37 cellular contexts compared by ENCODE assay signal in genomic region chr10:48957361-48957760, GRCh38. TPM values are rescaled to one million over a fixed set of nuclear protein-coding genes. Genes with fewer than 3 reads are reported as not detected.
"Had no signal": no experiment of that assay in that cellular context is flagged by ENCODE, and none has a peak within 500 bp of the region (broad histone marks: within the 10 kb centered on the region; RNA-seq: fewer than 3 reads in every experiment).

No MANE protein-coding gene starts in this region.

- H3K9me3 ChIP-seq: body of pancreas, breast epithelium had no signal

- H3K27ac Mint-ChIP-seq: activated B cell treated with CpG ODN at 0.5 μM for 24 hours; activated CD4-positive, alpha-beta memory T cell treated with anti-CD3 and anti-CD28 coated beads, Interleukin-2, amount 10 ng/mL, durations not matched to agents 7 days and 5 days; activated CD4-positive, alpha-beta T cell treated with anti-CD3 and anti-CD28 coated beads for 36 hours; activated CD4-positive, alpha-beta T cell treated with anti-CD3 and anti-CD28 coated beads, Interleukin-2, amount 10 ng/mL, durations not matched to agents 7 days and 5 days; activated CD8-positive, alpha-beta memory T cell treated with anti-CD3 and anti-CD28 coated beads, Interleukin-2, amount 10 ng/mL, durations not matched to agents 7 days and 5 days; activated CD8-positive, alpha-beta T cell treated with anti-CD3 and anti-CD28 coated beads, Interleukin-2, amount 10 ng/mL, durations not matched to agents 7 days and 5 days; activated naive CD4-positive, alpha-beta T cell treated with anti-CD3 and anti-CD28 coated beads, Interleukin-2, amount 10 ng/mL, durations not matched to agents 7 days and 5 days; activated naive CD4-positive, alpha-beta T cell treated with anti-CD3 and anti-CD28 coated beads, Interleukin-2, amount 50 U/mL, for 24 hours; activated naive CD8-positive, alpha-beta T cell; activated naive CD8-positive, alpha-beta T cell treated with anti-CD3 and anti-CD28 coated beads, Interleukin-2, amount 10 ng/mL, durations not matched to agents 7 days and 5 days; activated naive CD8-positive, alpha-beta T cell treated with anti-CD3 and anti-CD28 coated beads, Interleukin-2, amount 50 U/mL, for 24 hours; activated T-cell treated with anti-CD3 and anti-CD28 coated beads, Interleukin-2, amount 50 U/mL, for 24 hours; activated T-helper 2 cell treated with anti-CD3 and anti-CD28 coated beads, Interferon-gamma antibody, Interleukin-2, Interleukin-4, amounts not matched to agents 10 μg/mL and 5 μg/mL and 100 μg/mL, durations not matched to agents 14 hours and 24 hours and 36 hours; T-helper 1 cell treated with Interleukin-12 subunit alpha and Interleukin-12 subunit beta and Interleukin-4 antibody, amounts not matched to agents 30 μg/mL and 1 μg/mL, for 36 hours; T-helper 2 cell treated with Interferon-gamma antibody and Interleukin-4, amounts not matched to agents 5 μg/mL and 100 μg/mL, for 36 hours had no signal

- H3K27me3 Mint-ChIP-seq: activated B cell treated with CpG ODN at 0.5 μM for 24 hours; activated CD4-positive, alpha-beta T cell treated with anti-CD3 and anti-CD28 coated beads for 36 hours; activated naive CD4-positive, alpha-beta T cell treated with anti-CD3 and anti-CD28 coated beads, Interleukin-2, amount 10 ng/mL, durations not matched to agents 7 days and 5 days; activated naive CD4-positive, alpha-beta T cell treated with anti-CD3 and anti-CD28 coated beads, Interleukin-2, amount 50 U/mL, for 24 hours; activated naive CD8-positive, alpha-beta T cell; activated naive CD8-positive, alpha-beta T cell treated with anti-CD3 and anti-CD28 coated beads, Interleukin-2, amount 50 U/mL, for 24 hours had no signal

- DNase-seq: activated B cell treated with CpG ODN at 0.5 μM for 24 hours; activated CD4-positive, alpha-beta memory T cell treated with anti-CD3 and anti-CD28 coated beads, Interleukin-2, amount 10 ng/mL, durations not matched to agents 7 days and 5 days; activated CD4-positive, alpha-beta T cell treated with anti-CD3 and anti-CD28 coated beads for 1 hour; activated CD4-positive, alpha-beta T cell treated with anti-CD3 and anti-CD28 coated beads for 36 hours; activated CD4-positive, alpha-beta T cell treated with anti-CD3 and anti-CD28 coated beads for 48 hours; activated CD4-positive, alpha-beta T cell treated with anti-CD3 and anti-CD28 coated beads, Interleukin-2, amount 10 ng/mL, durations not matched to agents 7 days and 5 days; activated CD4-positive, alpha-beta T cell treated with anti-CD3 and anti-CD28 coated beads, Interleukin-2, amount 50 U/mL, for 48 hours; activated CD8-positive, alpha-beta memory T cell treated with anti-CD3 and anti-CD28 coated beads for 24 hours; activated CD8-positive, alpha-beta memory T cell treated with anti-CD3 and anti-CD28 coated beads, Interleukin-2, amount 10 ng/mL, durations not matched to agents 7 days and 5 days; activated CD8-positive, alpha-beta memory T cell treated with anti-CD3 and anti-CD28 coated beads, Interleukin-2, amount 50 U/mL, for 48 hours; activated CD8-positive, alpha-beta T cell treated with anti-CD3 and anti-CD28 coated beads, Interleukin-2, amount 10 ng/mL, durations not matched to agents 7 days and 5 days; activated effector memory CD4-positive, alpha-beta T cell treated with Interleukin-2 at 50 U/mL for 16 hours; activated gamma-delta T cell; activated naive CD4-positive, alpha-beta T cell treated with anti-CD3 and anti-CD28 coated beads, Interleukin-2, amount 10 ng/mL, durations not matched to agents 7 days and 5 days; activated naive CD4-positive, alpha-beta T cell treated with Interleukin-2 at 50 U/mL for 16 hours; activated naive CD8-positive, alpha-beta T cell treated with anti-CD3 and anti-CD28 coated beads, Interleukin-2, amount 10 ng/mL, durations not matched to agents 7 days and 5 days; activated naive CD8-positive, alpha-beta T cell treated with anti-CD3 and anti-CD28 coated beads, Interleukin-2, amount 50 U/mL, for 24 hours; activated T-cell treated with anti-CD3 and anti-CD28 coated beads, Interleukin-2, amount 50 U/mL, for 24 hours; activated T-cell treated with anti-CD3 and anti-CD28 coated beads, Interleukin-2, amount 50 U/mL, for 48 hours; amygdala; anterior cingulate cortex; body of pancreas; brain microvascular endothelial cell; central memory CD4-positive, alpha-beta T cell; T-helper 1 cell; T-helper 2 cell; T-helper 9 cell had no signal

- H3K36me3 Mint-ChIP-seq: activated CD8-positive, alpha-beta memory T cell treated with anti-CD3 and anti-CD28 coated beads, Interleukin-2, amount 10 ng/mL, durations not matched to agents 7 days and 5 days; activated naive CD4-positive, alpha-beta T cell treated with anti-CD3 and anti-CD28 coated beads, Interleukin-2, amount 10 ng/mL, durations not matched to agents 7 days and 5 days; activated naive CD4-positive, alpha-beta T cell treated with anti-CD3 and anti-CD28 coated beads, Interleukin-2, amount 50 U/mL, for 24 hours; activated naive CD8-positive, alpha-beta T cell; activated naive CD8-positive, alpha-beta T cell treated with anti-CD3 and anti-CD28 coated beads, Interleukin-2, amount 10 ng/mL, durations not matched to agents 7 days and 5 days had no signal

- H3K9me3 Mint-ChIP-seq: activated B cell treated with CpG ODN at 0.5 μM for 24 hours; activated CD4-positive, alpha-beta memory T cell treated with anti-CD3 and anti-CD28 coated beads, Interleukin-2, amount 10 ng/mL, durations not matched to agents 7 days and 5 days; activated CD4-positive, alpha-beta T cell treated with anti-CD3 and anti-CD28 coated beads, Interleukin-2, amount 10 ng/mL, durations not matched to agents 7 days and 5 days; activated naive CD4-positive, alpha-beta T cell treated with anti-CD3 and anti-CD28 coated beads, Interleukin-2, amount 10 ng/mL, durations not matched to agents 7 days and 5 days; activated naive CD4-positive, alpha-beta T cell treated with anti-CD3 and anti-CD28 coated beads, Interleukin-2, amount 50 U/mL, for 24 hours; activated naive CD8-positive, alpha-beta T cell treated with anti-CD3 and anti-CD28 coated beads, Interleukin-2, amount 10 ng/mL, durations not matched to agents 7 days and 5 days; activated naive CD8-positive, alpha-beta T cell treated with anti-CD3 and anti-CD28 coated beads, Interleukin-2, amount 50 U/mL, for 24 hours; activated T-cell treated with anti-CD3 and anti-CD28 coated beads, Interleukin-2, amount 50 U/mL, for 24 hours; activated T-helper 2 cell treated with anti-CD3 and anti-CD28 coated beads, Interferon-gamma antibody, Interleukin-2, Interleukin-4, amounts not matched to agents 10 μg/mL and 5 μg/mL and 100 μg/mL, durations not matched to agents 14 hours and 24 hours and 36 hours; T-helper 1 cell treated with Interleukin-12 subunit alpha and Interleukin-12 subunit beta and Interleukin-4 antibody, amounts not matched to agents 30 μg/mL and 1 μg/mL, for 36 hours; T-helper 2 cell treated with Interferon-gamma antibody and Interleukin-4, amounts not matched to agents 5 μg/mL and 100 μg/mL, for 36 hours had no signal

- H3K27ac ChIP-seq: body of pancreas, brain microvascular endothelial cell, breast epithelium, VCaP had no signal

- H3K4me1 ChIP-seq: body of pancreas, breast epithelium had no signal

- H3K4me3 ChIP-seq: body of pancreas, breast epithelium had no signal

- H3K4me1 Mint-ChIP-seq: activated B cell treated with CpG ODN at 0.5 μM for 24 hours; activated CD4-positive, alpha-beta memory T cell treated with anti-CD3 and anti-CD28 coated beads, Interleukin-2, amount 10 ng/mL, durations not matched to agents 7 days and 5 days; activated CD4-positive, alpha-beta T cell treated with anti-CD3 and anti-CD28 coated beads for 36 hours; activated CD4-positive, alpha-beta T cell treated with anti-CD3 and anti-CD28 coated beads, Interleukin-2, amount 10 ng/mL, durations not matched to agents 7 days and 5 days; activated CD8-positive, alpha-beta memory T cell treated with anti-CD3 and anti-CD28 coated beads, Interleukin-2, amount 10 ng/mL, durations not matched to agents 7 days and 5 days; activated naive CD4-positive, alpha-beta T cell treated with anti-CD3 and anti-CD28 coated beads, Interleukin-2, amount 10 ng/mL, durations not matched to agents 7 days and 5 days; activated naive CD4-positive, alpha-beta T cell treated with anti-CD3 and anti-CD28 coated beads, Interleukin-2, amount 50 U/mL, for 24 hours; activated naive CD8-positive, alpha-beta T cell treated with anti-CD3 and anti-CD28 coated beads, Interleukin-2, amount 50 U/mL, for 24 hours had no signal

- ATAC-seq: activated CD4-positive, alpha-beta T cell treated with anti-CD3 and anti-CD28 coated beads for 36 hours; activated CD8-positive, alpha-beta memory T cell treated with anti-CD3 and anti-CD28 coated beads, Interleukin-2, amount 10 ng/mL, durations not matched to agents 7 days and 5 days; activated CD8-positive, alpha-beta T cell treated with anti-CD3 and anti-CD28 coated beads, Interleukin-2, amount 10 ng/mL, durations not matched to agents 7 days and 5 days; activated naive CD8-positive, alpha-beta T cell treated with anti-CD3 and anti-CD28 coated beads, Interleukin-2, amount 50 U/mL, for 24 hours; body of pancreas had no signal

- H3K36me3 ChIP-seq: brain microvascular endothelial cell, breast epithelium had no signal

- H3K27me3 ChIP-seq: body of pancreas, brain microvascular endothelial cell, breast epithelium had no signal

- H3K4me3 Mint-ChIP-seq: activated B cell treated with CpG ODN at 0.5 μM for 24 hours; activated CD4-positive, alpha-beta memory T cell treated with anti-CD3 and anti-CD28 coated beads, Interleukin-2, amount 10 ng/mL, durations not matched to agents 7 days and 5 days; activated CD4-positive, alpha-beta T cell treated with anti-CD3 and anti-CD28 coated beads for 36 hours; activated CD4-positive, alpha-beta T cell treated with anti-CD3 and anti-CD28 coated beads, Interleukin-2, amount 10 ng/mL, durations not matched to agents 7 days and 5 days; activated CD8-positive, alpha-beta memory T cell treated with anti-CD3 and anti-CD28 coated beads, Interleukin-2, amount 10 ng/mL, durations not matched to agents 7 days and 5 days; activated CD8-positive, alpha-beta T cell treated with anti-CD3 and anti-CD28 coated beads, Interleukin-2, amount 10 ng/mL, durations not matched to agents 7 days and 5 days; activated naive CD4-positive, alpha-beta T cell treated with anti-CD3 and anti-CD28 coated beads, Interleukin-2, amount 10 ng/mL, durations not matched to agents 7 days and 5 days; activated naive CD4-positive, alpha-beta T cell treated with anti-CD3 and anti-CD28 coated beads, Interleukin-2, amount 50 U/mL, for 24 hours; activated naive CD8-positive, alpha-beta T cell; activated naive CD8-positive, alpha-beta T cell treated with anti-CD3 and anti-CD28 coated beads, Interleukin-2, amount 10 ng/mL, durations not matched to agents 7 days and 5 days; activated naive CD8-positive, alpha-beta T cell treated with anti-CD3 and anti-CD28 coated beads, Interleukin-2, amount 50 U/mL, for 24 hours; activated T-cell treated with anti-CD3 and anti-CD28 coated beads, Interleukin-2, amount 50 U/mL, for 24 hours; T-helper 1 cell treated with Interleukin-12 subunit alpha and Interleukin-12 subunit beta and Interleukin-4 antibody, amounts not matched to agents 30 μg/mL and 1 μg/mL, for 36 hours; T-helper 2 cell treated with Interferon-gamma antibody and Interleukin-4, amounts not matched to agents 5 μg/mL and 100 μg/mL, for 36 hours had no signal

RNA-seq across cellular contexts. Expression of gene LRRC18, which starts 17.7 kb away (rescaled TPM):
- total RNA-seq: activated B cell treated with CpG ODN at 0.5 μM for 24 hours; activated CD4-positive, alpha-beta memory T cell treated with anti-CD3 and anti-CD28 coated beads, Interleukin-2, amount 10 ng/mL, durations not matched to agents 7 days and 5 days; activated CD4-positive, alpha-beta T cell treated with anti-CD3 and anti-CD28 coated beads for 36 hours; activated CD4-positive, alpha-beta T cell treated with anti-CD3 and anti-CD28 coated beads, Interleukin-2, amount 10 ng/mL, durations not matched to agents 7 days and 5 days; activated CD8-positive, alpha-beta memory T cell treated with anti-CD3 and anti-CD28 coated beads, Interleukin-2, amount 10 ng/mL, durations not matched to agents 7 days and 5 days; activated T-helper 2 cell treated with anti-CD3 and anti-CD28 coated beads, Interferon-gamma antibody, Interleukin-2, Interleukin-4, amounts not matched to agents 10 μg/mL and 5 μg/mL and 100 μg/mL, durations not matched to agents 14 hours and 24 hours and 36 hours; astrocyte; body of pancreas; breast epithelium; cardiac septum had no signal
- polyA plus RNA-seq: adipose tissue had no signal
